In the genomic region with DNA sequence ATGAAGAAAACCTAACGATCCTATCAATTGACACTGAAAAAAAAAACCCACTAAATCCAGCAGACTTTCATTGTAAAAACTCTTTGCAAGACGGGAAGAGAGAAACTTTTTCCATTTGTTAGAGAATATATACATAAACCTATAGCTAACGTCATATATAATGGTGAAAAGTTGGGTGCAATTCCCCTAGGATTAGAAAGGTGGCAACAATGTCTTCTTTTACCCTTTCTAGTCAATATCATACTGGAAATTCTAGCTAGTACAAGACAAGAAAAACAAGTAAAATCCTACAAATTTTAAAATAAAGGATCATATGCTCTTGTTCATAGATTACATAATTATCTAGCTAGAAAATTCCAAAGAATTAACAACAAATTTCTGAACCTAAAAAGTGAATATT, we compare ENCODE assay signal across 13 cellular contexts.
DNase-seq lines count a peak whose midpoint lies in the region; ATAC-seq and TF ChIP-seq lines count a peak whose summit lies in the region.
"Had no signal": no experiment of that assay in that cellular context is flagged by ENCODE, and none has a peak within 500 bp of the region (broad histone marks: within the 10 kb centered on the region; RNA-seq: fewer than 3 reads in every experiment).

No MANE protein-coding gene starts in this region.

- peaks cover 4% of the 10 kb centered on the region; the same call in 1 of the 2 replicates for H3K4me1 ChIP-seq in GM23338 (ENCODE audit: insufficient read depth)
- H3K4me1 ChIP-seq in foreskin keratinocyte = no peaks in the 10 kb centered on the region
- H3K4me1 ChIP-seq: right atrium auricular region had no signal

- no peaks in the 10 kb centered on the region for H3K27me3 Mint-ChIP-seq in GM23338 (ENCODE audit: insufficient read depth, low read depth, poor library complexity)
- H3K27me3 Mint-ChIP-seq: stimulated activated naive CD8-positive, alpha-beta T cell treated with anti-CD3 and anti-CD28 coated beads, Interleukin-15, Interleukin-2, amounts not matched to agents 100 ng/mL and 50 ng/mL, for 24 hours had no signal

- DNase-seq in A172 (ENCODE audit: low spot score) (peak; percentile 14), GM23338 (ENCODE audit: low spot score) (peak; percentile 53), RKO (ENCODE audit: low spot score) (peak; percentile 20), foreskin keratinocyte (no peak), DMS79 treated with DMSO at 0.1 percent for 48 hours (lab: John Stamatoyannopoulos, UW) (no peak), anterior cingulate cortex (lab: John Stamatoyannopoulos, UW) (no peak), activated T-cell treated with anti-CD3 and anti-CD28 coated beads for 4 hours (no peak)
- no peak for DNase-seq in activated CD4-positive, alpha-beta T cell treated with anti-CD3 and anti-CD28 coated beads, Interleukin-2, amount 50 U/mL, for 1 hour
- DNase-seq: NCI-H1105 had no signal

- H3K27ac Mint-ChIP-seq in GM23338 = no peak overlapping the region
- H3K27ac Mint-ChIP-seq: activated T-helper 2 cell treated with anti-CD3 and anti-CD28 coated beads, Interferon-gamma antibody, Interleukin-2, Interleukin-4, amounts not matched to agents 10 μg/mL and 5 μg/mL and 100 μg/mL, durations not matched to agents 14 hours and 24 hours and 36 hours; CD14-positive monocyte; stimulated activated naive CD8-positive, alpha-beta T cell treated with anti-CD3 and anti-CD28 coated beads, Interleukin-15, Interleukin-2, amounts not matched to agents 100 ng/mL and 50 ng/mL, for 24 hours had no signal

- ATAC-seq in GM23338 = no peak
- no peak for ATAC-seq in foreskin keratinocyte

- no peaks in the 10 kb centered on the region for H4K20me1 ChIP-seq in GM23338 (replicated peaks; ENCODE audit: insufficient read depth)

- no peaks in the 10 kb centered on the region for H3K9me2 ChIP-seq in GM23338 (ENCODE audit: insufficient read depth)

- no peak overlapping the region for H2AFZ ChIP-seq in GM23338

- H3K27ac ChIP-seq in GM23338 (ENCODE audit: low read depth) (no peak overlapping the region), foreskin keratinocyte (no peak overlapping the region)
- H3K27ac ChIP-seq: right atrium auricular region had no signal

- H3F3A ChIP-seq in GM23338 (replicated peaks; ENCODE audit: low read depth) = no peaks in the 10 kb centered on the region

- no peak overlapping the region for H3K4me3 Mint-ChIP-seq in GM23338
- H3K4me3 Mint-ChIP-seq: CD14-positive monocyte; stimulated activated naive CD8-positive, alpha-beta T cell treated with anti-CD3 and anti-CD28 coated beads, Interleukin-15, Interleukin-2, amounts not matched to agents 100 ng/mL and 50 ng/mL, for 24 hours had no signal

- H3K36me3 Mint-ChIP-seq in GM23338 (ENCODE audit: low read depth) = no peaks in the 10 kb centered on the region
- H3K36me3 Mint-ChIP-seq: CD14-positive monocyte had no signal

- TF ChIP-seq CTCF in GM23338 (conservative IDR thresholded peaks at IDR 0.05; ENCODE audit: low read depth in 2 of 2) (peak in 1 of 2 experiments; percentile 59; a peak in 3 of 4 replicates), foreskin keratinocyte (conservative IDR thresholded peaks at IDR 0.05) (peak; percentile 32)

- no peaks in the 10 kb centered on the region for H3K27me3 ChIP-seq in GM23338 (ENCODE audit: insufficient read depth)
- no peaks in the 10 kb centered on the region for H3K27me3 ChIP-seq in foreskin keratinocyte
- H3K27me3 ChIP-seq: right atrium auricular region had no signal

- H3K4me2 ChIP-seq in GM23338 = no peak overlapping the region

- H3K79me2 ChIP-seq in GM23338 (replicated peaks; ENCODE audit: insufficient read depth) = no peaks in the 10 kb centered on the region

- no peaks in the 10 kb centered on the region for H3K36me3 ChIP-seq in GM23338 (ENCODE audit: insufficient read depth)
- H3K36me3 ChIP-seq: right atrium auricular region had no signal

- H3K9me3 Mint-ChIP-seq in GM23338 = no peaks in the 10 kb centered on the region

- no peak overlapping the region for H3K4me3 ChIP-seq in GM23338
- H3K4me3 ChIP-seq: right atrium auricular region had no signal

- H3K4me1 Mint-ChIP-seq in GM23338 = no peaks in the 10 kb centered on the region; the same call in 2 of the 3 replicates
- H3K4me1 Mint-ChIP-seq: CD14-positive monocyte had no signal

TF ChIP-seq in GM23338, 12 proteins besides CTCF, POLR2A, EP300 and RAD21 (continues in another document):
- TF ChIP-seq ZNF331 (CRISPR knock-in tag; IDR thresholded peaks at IDR 0.05; ENCODE audit: low read depth) (no peak), EZH2 (IDR thresholded peaks at IDR 0.05; ENCODE audit: low read depth, unreplicated experiment) (no peak), NANOG (IDR thresholded peaks at IDR 0.05; ENCODE audit: borderline replicate concordance) (no peak), CREB1 (CRISPR knock-in tag; IDR thresholded peaks at IDR 0.05; ENCODE audit: low read depth) (no peak), JUNB (IDR thresholded peaks at IDR 0.05; ENCODE audit: unreplicated experiment) (no peak), STAT1 (IDR thresholded peaks at IDR 0.05; ENCODE audit: unreplicated experiment) (no peak), POLR2AphosphoS5 (IDR thresholded peaks at IDR 0.05; ENCODE audit: low read depth) (no peak), EZH2phosphoT487 (IDR thresholded peaks at IDR 0.05; ENCODE audit: unreplicated experiment) (no peak), ZNF114 (CRISPR knock-in tag; IDR thresholded peaks at IDR 0.05) (no peak)
- TF ChIP-seq, protein P1, sequence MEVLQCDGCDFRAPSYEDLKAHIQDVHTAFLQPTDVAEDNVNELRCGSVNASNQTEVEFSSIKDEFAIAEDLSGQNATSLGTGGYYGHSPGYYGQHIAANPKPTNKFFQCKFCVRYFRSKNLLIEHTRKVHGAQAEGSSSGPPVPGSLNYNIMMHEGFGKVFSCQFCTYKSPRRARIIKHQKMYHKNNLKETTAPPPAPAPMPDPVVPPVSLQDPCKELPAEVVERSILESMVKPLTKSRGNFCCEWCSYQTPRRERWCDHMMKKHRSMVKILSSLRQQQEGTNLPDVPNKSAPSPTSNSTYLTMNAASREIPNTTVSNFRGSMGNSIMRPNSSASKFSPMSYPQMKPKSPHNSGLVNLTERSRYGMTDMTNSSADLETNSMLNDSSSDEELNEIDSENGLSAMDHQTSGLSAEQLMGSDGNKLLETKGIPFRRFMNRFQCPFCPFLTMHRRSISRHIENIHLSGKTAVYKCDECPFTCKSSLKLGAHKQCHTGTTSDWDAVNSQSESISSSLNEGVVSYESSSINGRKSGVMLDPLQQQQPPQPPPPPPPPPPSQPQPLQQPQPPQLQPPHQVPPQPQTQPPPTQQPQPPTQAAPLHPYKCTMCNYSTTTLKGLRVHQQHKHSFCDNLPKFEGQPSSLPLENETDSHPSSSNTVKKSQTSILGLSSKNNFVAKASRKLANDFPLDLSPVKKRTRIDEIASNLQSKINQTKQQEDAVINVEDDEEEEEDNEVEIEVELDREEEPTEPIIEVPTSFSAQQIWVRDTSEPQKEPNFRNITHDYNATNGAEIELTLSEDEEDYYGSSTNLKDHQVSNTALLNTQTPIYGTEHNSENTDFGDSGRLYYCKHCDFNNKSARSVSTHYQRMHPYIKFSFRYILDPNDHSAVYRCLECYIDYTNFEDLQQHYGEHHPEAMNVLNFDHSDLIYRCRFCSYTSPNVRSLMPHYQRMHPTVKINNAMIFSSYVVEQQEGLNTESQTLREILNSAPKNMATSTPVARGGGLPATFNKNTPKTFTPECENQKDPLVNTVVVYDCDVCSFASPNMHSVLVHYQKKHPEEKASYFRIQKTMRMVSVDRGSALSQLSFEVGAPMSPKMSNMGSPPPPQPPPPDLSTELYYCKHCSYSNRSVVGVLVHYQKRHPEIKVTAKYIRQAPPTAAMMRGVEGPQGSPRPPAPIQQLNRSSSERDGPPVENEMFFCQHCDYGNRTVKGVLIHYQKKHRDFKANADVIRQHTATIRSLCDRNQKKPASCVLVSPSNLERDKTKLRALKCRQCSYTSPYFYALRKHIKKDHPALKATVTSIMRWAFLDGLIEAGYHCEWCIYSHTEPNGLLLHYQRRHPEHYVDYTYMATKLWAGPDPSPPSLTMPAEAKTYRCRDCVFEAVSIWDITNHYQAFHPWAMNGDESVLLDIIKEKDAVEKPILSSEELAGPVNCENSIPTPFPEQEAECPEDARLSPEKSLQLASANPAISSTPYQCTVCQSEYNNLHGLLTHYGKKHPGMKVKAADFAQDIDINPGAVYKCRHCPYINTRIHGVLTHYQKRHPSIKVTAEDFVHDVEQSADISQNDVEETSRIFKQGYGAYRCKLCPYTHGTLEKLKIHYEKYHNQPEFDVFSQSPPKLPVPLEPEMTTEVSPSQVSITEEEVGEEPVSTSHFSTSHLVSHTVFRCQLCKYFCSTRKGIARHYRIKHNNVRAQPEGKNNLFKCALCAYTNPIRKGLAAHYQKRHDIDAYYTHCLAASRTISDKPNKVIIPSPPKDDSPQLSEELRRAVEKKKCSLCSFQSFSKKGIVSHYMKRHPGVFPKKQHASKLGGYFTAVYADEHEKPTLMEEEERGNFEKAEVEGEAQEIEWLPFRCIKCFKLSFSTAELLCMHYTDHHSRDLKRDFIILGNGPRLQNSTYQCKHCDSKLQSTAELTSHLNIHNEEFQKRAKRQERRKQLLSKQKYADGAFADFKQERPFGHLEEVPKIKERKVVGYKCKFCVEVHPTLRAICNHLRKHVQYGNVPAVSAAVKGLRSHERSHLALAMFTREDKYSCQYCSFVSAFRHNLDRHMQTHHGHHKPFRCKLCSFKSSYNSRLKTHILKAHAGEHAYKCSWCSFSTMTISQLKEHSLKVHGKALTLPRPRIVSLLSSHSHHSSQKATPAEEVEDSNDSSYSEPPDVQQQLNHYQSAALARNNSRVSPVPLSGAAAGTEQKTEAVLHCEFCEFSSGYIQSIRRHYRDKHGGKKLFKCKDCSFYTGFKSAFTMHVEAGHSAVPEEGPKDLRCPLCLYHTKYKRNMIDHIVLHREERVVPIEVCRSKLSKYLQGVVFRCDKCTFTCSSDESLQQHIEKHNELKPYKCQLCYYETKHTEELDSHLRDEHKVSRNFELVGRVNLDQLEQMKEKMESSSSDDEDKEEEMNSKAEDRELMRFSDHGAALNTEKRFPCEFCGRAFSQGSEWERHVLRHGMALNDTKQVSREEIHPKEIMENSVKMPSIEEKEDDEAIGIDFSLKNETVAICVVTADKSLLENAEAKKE (CRISPR knock-in tag; IDR thresholded peaks at IDR 0.05) = no peak
- TF ChIP-seq, protein P2, sequence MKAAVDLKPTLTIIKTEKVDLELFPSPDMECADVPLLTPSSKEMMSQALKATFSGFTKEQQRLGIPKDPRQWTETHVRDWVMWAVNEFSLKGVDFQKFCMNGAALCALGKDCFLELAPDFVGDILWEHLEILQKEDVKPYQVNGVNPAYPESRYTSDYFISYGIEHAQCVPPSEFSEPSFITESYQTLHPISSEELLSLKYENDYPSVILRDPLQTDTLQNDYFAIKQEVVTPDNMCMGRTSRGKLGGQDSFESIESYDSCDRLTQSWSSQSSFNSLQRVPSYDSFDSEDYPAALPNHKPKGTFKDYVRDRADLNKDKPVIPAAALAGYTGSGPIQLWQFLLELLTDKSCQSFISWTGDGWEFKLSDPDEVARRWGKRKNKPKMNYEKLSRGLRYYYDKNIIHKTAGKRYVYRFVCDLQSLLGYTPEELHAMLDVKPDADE (IDR thresholded peaks at IDR 0.05) = no peak

Comparison
In these comparisons a context has a peak if more than half of its experiments do, and no peak if none do; other contexts are left out.
1. DNase-seq: peak in A172 (single experiment), GM23338 (single experiment) and RKO (single experiment); none in foreskin keratinocyte (0 of 2), DMS79 treated with DMSO at 0.1 percent for 48 hours (single experiment), anterior cingulate cortex (0 of 58), activated CD4-positive, alpha-beta T cell treated with anti-CD3 and anti-CD28 coated beads, Interleukin-2, amount 50 U/mL, for 1 hour (single experiment) and activated T-cell treated with anti-CD3 and anti-CD28 coated beads for 4 hours (single experiment).